In genomic region chr7:103297837-103298179, GRCh38 we compare ENCODE assay signal across 8 cellular contexts. TPM values are rescaled to one million over a fixed set of nuclear protein-coding genes. Genes with fewer than 3 reads are reported as not detected.
DNase-seq lines count a peak whose midpoint lies in the region; ATAC-seq, FAIRE-seq and TF ChIP-seq lines count a peak whose summit lies in the region.

No MANE protein-coding gene starts in this region.

- H3K27me3 ChIP-seq in iPS-18a (ENCODE audit: control insufficient read depth, insufficient read depth, low read length) (no peaks in the 10 kb centered on the region), thoracic aorta (replicated peaks; ENCODE audit: insufficient read depth) (peaks cover 4% of the 10 kb centered on the region)

- H3K9me3 Mint-ChIP-seq in stimulated activated naive CD8-positive, alpha-beta T cell treated with anti-CD3 and anti-CD28 coated beads, Interleukin-15, Interleukin-2, amounts not matched to agents 100 ng/mL and 50 ng/mL, for 24 hours: no peaks in the 10 kb centered on the region

- no peak for ATAC-seq in stimulated activated naive CD8-positive, alpha-beta T cell treated with anti-CD3 and anti-CD28 coated beads, Interleukin-15, Interleukin-2, amounts not matched to agents 100 U/mL and 50 U/mL, for 24 hours
- ATAC-seq in thoracic aorta (ENCODE audit: insufficient number of reproducible peaks, low FRiP score, low read depth): no peak

- H3K27me3 Mint-ChIP-seq in stimulated activated naive CD8-positive, alpha-beta T cell treated with anti-CD3 and anti-CD28 coated beads, Interleukin-15, Interleukin-2, amounts not matched to agents 100 ng/mL and 50 ng/mL, for 24 hours: peaks cover 5% of the 10 kb centered on the region

- H3K27ac ChIP-seq in iPS-18a (ENCODE audit: low read length) (peak overlapping the region; percentile 84), thoracic aorta (peak overlapping the region; percentile 75 to 84)

- TF ChIP-seq CTCF in WI38 (IDR thresholded peaks at IDR 0.05; ENCODE audit: low read depth, low read length): no peak
- no peak for TF ChIP-seq CTCF in thoracic aorta (IDR thresholded peaks at IDR 0.05)

- peaks cover 39% of the 10 kb centered on the region for H3K36me3 Mint-ChIP-seq in stimulated activated naive CD8-positive, alpha-beta T cell treated with anti-CD3 and anti-CD28 coated beads, Interleukin-15, Interleukin-2, amounts not matched to agents 100 ng/mL and 50 ng/mL, for 24 hours (ENCODE audit: low read depth)

- peaks cover 8% of the 10 kb centered on the region for H3K4me1 ChIP-seq in iPS-18a (ENCODE audit: control insufficient read depth, low read depth, low read length)
- H3K4me1 ChIP-seq in thoracic aorta (ENCODE audit: control insufficient read depth in 1 of 2, low read depth in 2 of 2): peaks cover 12 to 24% of the 10 kb centered on the region in 2 donors

- no peaks in the 10 kb centered on the region for H3K9me3 ChIP-seq in iPS-18a (ENCODE audit: control insufficient read depth, low read depth, low read length)
- no peaks in the 10 kb centered on the region for H3K9me3 ChIP-seq in thoracic aorta

- peak overlapping the region; percentile 92 for H3K9ac ChIP-seq in iPS-18a (ENCODE audit: low read length)

- no peak for TF ChIP-seq POLR2A in GM12891 (IDR thresholded peaks at IDR 0.05; ENCODE audit: low read depth, low read length)

- DNase-seq in stimulated activated naive CD8-positive, alpha-beta T cell treated with anti-CD3 and anti-CD28 coated beads, Interleukin-15, Interleukin-2, amounts not matched to agents 100 U/mL and 50 U/mL, for 24 hours: no peak
- DNase-seq in thoracic aorta (ENCODE audit: low spot score) (no peak), GM12891 (ENCODE audit: insufficient read length, low spot score) (no peak), HEK293T (ENCODE audit: extremely low spot score) (no peak)
- no peak for DNase-seq in stimulated activated CD4-positive, alpha-beta T cell treated with anti-CD3 and anti-CD28 coated beads, Interleukin-4, amount 100 ng/mL, for 24 hours

- H3K4me1 Mint-ChIP-seq in stimulated activated naive CD8-positive, alpha-beta T cell treated with anti-CD3 and anti-CD28 coated beads, Interleukin-15, Interleukin-2, amounts not matched to agents 100 ng/mL and 50 ng/mL, for 24 hours (ENCODE audit: low read depth): peaks cover 36% of the 10 kb centered on the region

- CTCF ChIA-PET in HEK293T (lab: Yijun Ruan, JAX): no interaction called here

- POLR2A ChIA-PET in HEK293T (lab: Yijun Ruan, JAX): no interaction called here

- H3K36me3 ChIP-seq in iPS-18a (ENCODE audit: control insufficient read depth, low read depth, low read length) (peaks cover 37% of the 10 kb centered on the region), thoracic aorta (peaks cover 26% of the 10 kb centered on the region)

- H3K27ac Mint-ChIP-seq in stimulated activated naive CD8-positive, alpha-beta T cell treated with anti-CD3 and anti-CD28 coated beads, Interleukin-15, Interleukin-2, amounts not matched to agents 100 ng/mL and 50 ng/mL, for 24 hours: peak overlapping the region; percentile 93

- FAIRE-seq in GM12891 (lab: Jason Lieb, UNC): no peak

- H3K4me3 Mint-ChIP-seq in stimulated activated naive CD8-positive, alpha-beta T cell treated with anti-CD3 and anti-CD28 coated beads, Interleukin-15, Interleukin-2, amounts not matched to agents 100 ng/mL and 50 ng/mL, for 24 hours: peak overlapping the region; percentile 89

- H3K4me3 ChIP-seq in WI38 (ENCODE audit: low read depth, low read length): peak overlapping the region; percentile 64
- peak overlapping the region; percentile 99 for H3K4me3 ChIP-seq in iPS-18a (ENCODE audit: low read length)
- H3K4me3 ChIP-seq in thoracic aorta: peak overlapping the region; percentile 84

TF ChIP-seq in GM12891, 5 proteins besides CTCF, POLR2A, EP300 and RAD21:
- TF ChIP-seq POU2F2 (IDR thresholded peaks at IDR 0.05; ENCODE audit: low read depth, low read length) (no peak), PAX5 (IDR thresholded peaks at IDR 0.05; ENCODE audit: insufficient read depth, low read length, severe bottlenecking) (no peak), SPI1 (IDR thresholded peaks at IDR 0.05; ENCODE audit: low read depth, low read length) (no peak), TAF1 (IDR thresholded peaks at IDR 0.05; ENCODE audit: low read depth, low read length) (no peak), POLR2AphosphoS5 (IDR thresholded peaks at IDR 0.05; ENCODE audit: low read depth, low read length) (no peak)

TF ChIP-seq in HEK293T, 16 proteins besides CTCF, POLR2A, EP300 and RAD21:
- TF ChIP-seq HDGF (IDR thresholded peaks at IDR 0.05; ENCODE audit: borderline replicate concordance) (no peak), PKNOX1 (IDR thresholded peaks at IDR 0.05) (no peak), FOXA1 (IDR thresholded peaks at IDR 0.05) (no peak), CTBP1 (IDR thresholded peaks at IDR 0.05; ENCODE audit: borderline replicate concordance) (no peak), TARDBP (IDR thresholded peaks at IDR 0.05) (no peak), SUZ12 (IDR thresholded peaks at IDR 0.05) (no peak), SP1 (IDR thresholded peaks at IDR 0.05) (no peak), ELF4 (IDR thresholded peaks at IDR 0.05) (no peak), ARNT (IDR thresholded peaks at IDR 0.05) (no peak), L3MBTL2 (conservative IDR thresholded peaks at IDR 0.05) (no peak), NFRKB (IDR thresholded peaks at IDR 0.05) (no peak)

RNA-seq across cellular contexts. Expression of gene PMPCB, which starts 0.6 kb away (rescaled TPM):
- 10 to 100 TPM; 37.8 to 42.0 TPM for total RNA-seq in thoracic aorta
- 95.8 TPM for polyA plus RNA-seq in GM12891 (2012; ENCODE audit: low read depth, missing spikeins)

RNA-seq across cellular contexts. Expression of gene DNAJC2, which starts 46.8 kb away (rescaled TPM):
- 10 to 100 TPM; 20.3 to 41.3 TPM for total RNA-seq in thoracic aorta
- polyA plus RNA-seq in GM12891 (2012; ENCODE audit: low read depth, missing spikeins): 27.8 TPM

RNA-seq across cellular contexts. Expression of gene PSMC2, which starts 49.6 kb away (rescaled TPM):
- 10 to 100 TPM; 82.3 to 85.8 TPM for total RNA-seq in thoracic aorta
- polyA plus RNA-seq in GM12891 (2012; ENCODE audit: low read depth, missing spikeins): 152 TPM
